8 cellular contexts compared by ENCODE assay signal in the genomic region with DNA sequence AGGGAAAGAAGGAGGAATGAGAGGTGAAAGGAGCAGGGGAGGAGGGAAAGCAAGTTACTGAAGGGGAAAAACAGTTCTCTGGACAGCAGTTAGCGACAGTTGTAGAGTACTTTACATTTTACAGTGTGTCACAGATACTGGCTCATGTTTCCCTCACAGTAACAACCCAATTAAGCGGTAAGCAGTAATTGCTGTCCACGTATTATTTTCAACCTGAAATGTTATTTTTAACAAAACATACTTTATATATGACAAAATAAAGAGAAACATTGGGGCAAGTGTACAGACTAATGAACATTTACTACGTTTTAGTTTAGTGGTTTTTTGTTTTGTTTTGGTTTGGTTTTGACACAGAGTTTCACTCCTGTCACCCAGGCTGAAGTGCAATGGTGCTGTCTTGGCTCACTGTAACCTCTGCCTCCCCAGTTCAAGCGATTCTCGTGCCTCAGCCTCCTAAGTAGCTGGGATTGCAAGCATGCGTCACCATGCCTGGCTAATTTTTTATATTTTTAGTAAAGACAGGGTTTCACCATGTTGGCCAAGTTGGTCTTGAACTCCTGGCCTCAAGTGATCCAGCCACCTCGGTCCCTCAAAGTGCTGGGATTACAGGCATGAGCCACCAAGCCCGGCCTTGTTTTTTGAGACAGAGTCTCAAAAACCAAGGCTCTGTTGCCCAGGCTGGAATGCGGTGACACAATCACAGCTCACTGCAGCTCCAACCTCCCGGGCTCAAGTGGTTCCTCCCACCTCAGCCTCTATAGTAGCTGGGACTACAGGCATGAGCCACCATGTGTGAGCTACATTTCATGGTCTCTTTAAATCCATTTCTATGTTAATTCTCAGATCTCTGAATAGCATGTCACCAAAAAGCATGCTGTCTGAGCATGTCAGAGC. TPM values are rescaled to one million over a fixed set of nuclear protein-coding genes. Genes with fewer than 3 reads are reported as not detected.
DNase-seq lines count a peak whose midpoint lies in the region; ATAC-seq, FAIRE-seq and TF ChIP-seq lines count a peak whose summit lies in the region.

No MANE protein-coding gene starts in this region.

- TF ChIP-seq POLR2A in GM12892 (IDR thresholded peaks at IDR 0.05; ENCODE audit: low read depth, low read length) (no peak), uterus (IDR thresholded peaks at IDR 0.05) (no peak)

- FAIRE-seq in GM12892 (lab: Jason Lieb, UNC) = peak; percentile 66

- DNase-seq in GM12892 (ENCODE audit: insufficient read length) (no peak), RWPE2 (ENCODE audit: low spot score) (no peak), foreskin keratinocyte (peak in 1 of 2 donors; percentile 68), uterus (no peak), NOMO-1 treated with DMSO at 0.1 percent for 48 hours (lab: John Stamatoyannopoulos, UW; ENCODE audit: unreplicated experiment) (no peak), GM19238 (ENCODE audit: insufficient read length, low spot score) (no peak)

- H3K4me1 ChIP-seq in RWPE2 (ENCODE audit: insufficient read depth, poor library complexity, severe bottlenecking) (no peaks in the 10 kb centered on the region), foreskin keratinocyte (peaks cover 4% of the 10 kb centered on the region), uterus (no peaks in the 10 kb centered on the region)

- no peak overlapping the region for H3K27ac ChIP-seq in RWPE2 (ENCODE audit: poor library complexity, severe bottlenecking)
- H3K27ac ChIP-seq in foreskin keratinocyte = no peak overlapping the region
- H3K27ac ChIP-seq in uterus = no peak overlapping the region

- intact Hi-C loops in uterus (cut with DNase I; ENCODE audit: low total_unique reads) = loop anchor here (5.0 kb wide), 1 partner anchor 255 kb away; the partner anchor contains the start of gene ABT1

- H3K4me3 ChIP-seq in RWPE2 (ENCODE audit: severe bottlenecking) (peak overlapping the region; percentile 8), uterus (no peak overlapping the region)

- ATAC-seq in HG02623 (IDR thresholded peaks at IDR 0.05; ENCODE audit: unreplicated experiment) (peak; percentile 29), RWPE2 (ENCODE audit: low read depth) (no peak), foreskin keratinocyte (peak; percentile 29), HG03342 (IDR thresholded peaks at IDR 0.05; ENCODE audit: unreplicated experiment) (no peak)

- H3K9me3 ChIP-seq in RWPE2 (ENCODE audit: severe bottlenecking) (no peaks in the 10 kb centered on the region), uterus (no peaks in the 10 kb centered on the region)

- TF ChIP-seq CTCF in RWPE2 (IDR thresholded peaks at IDR 0.05; ENCODE audit: poor library complexity, severe bottlenecking) (no peak), foreskin keratinocyte (conservative IDR thresholded peaks at IDR 0.05) (no peak), uterus (IDR thresholded peaks at IDR 0.05) (no peak)

- H3K36me3 ChIP-seq in RWPE2 (ENCODE audit: low read depth) = no peaks in the 10 kb centered on the region
- H3K36me3 ChIP-seq in uterus = no peaks in the 10 kb centered on the region

- no peaks in the 10 kb centered on the region for H3K27me3 ChIP-seq in RWPE2 (ENCODE audit: insufficient read depth, poor library complexity, severe bottlenecking)
- no peaks in the 10 kb centered on the region for H3K27me3 ChIP-seq in foreskin keratinocyte
- H3K27me3 ChIP-seq in uterus = no peaks in the 10 kb centered on the region

RNA-seq across cellular contexts. Expression of gene BTN3A2, which starts 22.6 kb away (rescaled TPM):
- polyA plus RNA-seq in GM12892 (2012; ENCODE audit: missing spikeins) = 65.0 TPM
- 12.4 and 13.4 TPM in 2 replicates for total RNA-seq in foreskin keratinocyte
- 9.2 and 9.4 TPM in 2 replicates for polyA plus RNA-seq in foreskin keratinocyte
- 10 to 100 TPM in 3 of 4 donors, 1 to 10 TPM in 1; 8.7 to 70.6 (median 26.4) TPM for total RNA-seq in uterus

RNA-seq across cellular contexts. Expression of gene BTN2A2, which starts 40.6 kb away (rescaled TPM):
- polyA plus RNA-seq in GM12892 (2012; ENCODE audit: missing spikeins) = 40.1 TPM
- total RNA-seq in foreskin keratinocyte (6.6 and 9.9 TPM in 2 replicates), uterus (10 to 100 TPM in 2 of 4 donors, 1 to 10 TPM in 2; 6.5 to 24.3 (median 14.6) TPM)
- polyA plus RNA-seq in foreskin keratinocyte = 3.7 and 5.1 TPM in 2 replicates

RNA-seq across cellular contexts. Expression of gene BTN3A1, which starts 59.7 kb away (rescaled TPM):
- polyA plus RNA-seq in GM12892 (2012; ENCODE audit: missing spikeins) = 42.5 TPM
- 9.5 and 12.2 TPM in 2 replicates for total RNA-seq in foreskin keratinocyte
- 4.4 and 5.2 TPM in 2 replicates for polyA plus RNA-seq in foreskin keratinocyte
- 10 to 100 TPM in 3 of 4 donors, 1 to 10 TPM in 1; 9.1 to 64.2 (median 20.8) TPM for total RNA-seq in uterus

Comparison
In these comparisons a context has a peak if more than half of its experiments do, and no peak if none do; other contexts are left out.
1. ATAC-seq: peak in HG02623 (single experiment) and foreskin keratinocyte (single experiment); none in RWPE2 (single experiment) and HG03342 (single experiment).